In the genomic region with DNA sequence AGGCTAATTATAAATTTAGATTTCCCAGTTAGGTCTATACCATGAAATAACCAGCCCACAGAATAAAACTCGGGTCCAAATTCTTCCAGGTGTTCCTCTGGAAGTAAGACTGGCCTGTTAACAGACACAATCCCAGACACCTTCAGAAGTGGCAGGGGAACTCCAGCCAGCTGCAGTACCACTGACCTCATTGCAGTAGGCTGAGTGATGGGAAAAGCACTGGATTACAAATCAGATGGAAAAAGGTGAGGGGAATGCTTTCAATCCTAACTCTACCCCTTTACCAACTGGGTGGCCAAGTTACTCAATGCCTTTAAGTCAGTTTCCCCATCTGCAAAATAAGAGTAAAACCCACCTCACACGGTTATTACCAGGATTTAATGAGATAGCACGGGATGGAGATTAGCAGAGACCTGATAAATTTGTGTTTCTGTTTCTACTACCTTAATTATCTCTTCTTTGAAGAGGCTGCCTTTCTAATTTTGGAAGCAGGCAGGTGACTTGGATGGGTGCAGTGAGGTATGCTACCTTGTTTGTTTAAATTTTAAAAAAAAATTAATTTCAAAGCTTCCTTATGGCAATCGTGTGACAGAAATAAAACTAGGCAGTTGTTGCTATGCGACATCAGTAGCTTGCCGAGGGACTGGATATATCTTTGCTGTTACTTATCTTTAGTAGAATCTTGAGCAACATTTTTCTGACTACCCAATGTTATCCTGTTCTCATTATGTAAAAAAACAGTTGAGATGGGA, we compare ENCODE assay signal across 21 cellular contexts.
A peak's percentile ranks its signal among the peaks of the same experiment; 100 is the strongest.
DNase-seq lines count a peak whose midpoint lies in the region; ATAC-seq and TF ChIP-seq lines count a peak whose summit lies in the region.
"Had no signal": no experiment of that assay in that cellular context is flagged by ENCODE, and none has a peak within 500 bp of the region (broad histone marks: within the 10 kb centered on the region; RNA-seq: fewer than 3 reads in every experiment).

No MANE protein-coding gene starts in this region.

- intact Hi-C loops in activated B cell treated with CpG ODN at 0.5 μM for 24 hours (cut with micrococcal nuclease) = no loop called here

- POLR2A ChIA-PET in activated B cell treated with CpG ODN at 0.5 μM for 24 hours (lab: Charles Lee) = interaction anchor here (0.5 kb wide), 1 partner anchor 35 kb away, joined by 4 read pairs; no protein-coding TSS in a partner anchor

- H3K4me1 Mint-ChIP-seq in activated B cell treated with CpG ODN at 0.5 μM for 24 hours = peaks cover 51% of the 10 kb centered on the region
- H3K4me1 Mint-ChIP-seq: CD14-positive monocyte; CD8-positive, alpha-beta memory T cell had no signal

- H3K27ac Mint-ChIP-seq in activated B cell treated with CpG ODN at 0.5 μM for 24 hours = no peak overlapping the region
- H3K27ac Mint-ChIP-seq: CD14-positive monocyte; CD8-positive, alpha-beta memory T cell had no signal

- H3K4me3 Mint-ChIP-seq in activated B cell treated with CpG ODN at 0.5 μM for 24 hours = peak overlapping the region; percentile 11
- H3K4me3 Mint-ChIP-seq: CD14-positive monocyte; CD8-positive, alpha-beta memory T cell had no signal

- H3K36me3 Mint-ChIP-seq in activated B cell treated with CpG ODN at 0.5 μM for 24 hours (ENCODE audit: low read depth) = peaks cover 2% of the 10 kb centered on the region
- H3K36me3 Mint-ChIP-seq: CD14-positive monocyte; CD8-positive, alpha-beta memory T cell had no signal

- H3K27me3 Mint-ChIP-seq in activated B cell treated with CpG ODN at 0.5 μM for 24 hours = no peaks in the 10 kb centered on the region

- DNase-seq in NOMO-1 treated with DMSO at 0.1 percent for 48 hours (lab: John Stamatoyannopoulos, UW; ENCODE audit: unreplicated experiment) = peak; percentile 24
- DNase-seq in NOMO-1 treated with dmso at 0.1 percent for 144 hours (lab: John Stamatoyannopoulos, UW; ENCODE audit: unreplicated experiment) = no peak
- no peak for DNase-seq in activated B cell treated with CpG ODN at 0.5 μM for 24 hours
- peak; percentile 16 for DNase-seq in middle frontal gyrus (ENCODE audit: extremely low spot score, low spot score)
- no peak for DNase-seq in D341Med (ENCODE audit: low spot score)
- DNase-seq: BE2C; CD8-positive, alpha-beta memory T cell; DMS79 treated with DMSO at 0.1 percent for 48 hours; MV-4-11; NCI-H1105; NCI-H1436 treated with DMSO at 0.1 percent for 48 hours; NCI-H187 treated with DMSO at 0.1 percent for 48 hours; NCI-H2171 treated with DMSO at 0.1 percent for 48 hours; NCI-H524 treated with DMSO at 0.1 percent for 48 hours; NCI-H774; SHP77 had no signal

- peaks cover 2% of the 10 kb centered on the region for H3K9me3 Mint-ChIP-seq in activated B cell treated with CpG ODN at 0.5 μM for 24 hours
- H3K9me3 Mint-ChIP-seq: CD8-positive, alpha-beta memory T cell had no signal

- CTCF ChIA-PET in activated B cell treated with CpG ODN at 0.5 μM for 24 hours (lab: Charles Lee) = interaction anchor here (0.7 kb wide), 1 partner anchor 19 kb away, joined by 4 read pairs; no protein-coding TSS in a partner anchor

- no peak for ATAC-seq in activated B cell treated with CpG ODN at 0.5 μM for 24 hours (ENCODE audit: low read depth)
- no peak for ATAC-seq in HG02981 (IDR thresholded peaks at IDR 0.05; ENCODE audit: unreplicated experiment)
- ATAC-seq in GM21576 (IDR thresholded peaks at IDR 0.05; ENCODE audit: unreplicated experiment) = no peak
- ATAC-seq: HCT116, Panc1 had no signal

- no peak for TF ChIP-seq CTCF in activated B cell treated with CpG ODN at 0.5 μM for 24 hours (IDR thresholded peaks at IDR 0.05)

Comparison
In these comparisons a context has a peak if more than half of its experiments do, and no peak if none do; other contexts are left out.
1. DNase-seq: peak in NOMO-1 treated with DMSO at 0.1 percent for 48 hours (single experiment) and middle frontal gyrus (single experiment); none in NOMO-1 treated with dmso at 0.1 percent for 144 hours (single experiment), activated B cell treated with CpG ODN at 0.5 μM for 24 hours (single experiment) and D341Med (single experiment).